In the genomic region with DNA sequence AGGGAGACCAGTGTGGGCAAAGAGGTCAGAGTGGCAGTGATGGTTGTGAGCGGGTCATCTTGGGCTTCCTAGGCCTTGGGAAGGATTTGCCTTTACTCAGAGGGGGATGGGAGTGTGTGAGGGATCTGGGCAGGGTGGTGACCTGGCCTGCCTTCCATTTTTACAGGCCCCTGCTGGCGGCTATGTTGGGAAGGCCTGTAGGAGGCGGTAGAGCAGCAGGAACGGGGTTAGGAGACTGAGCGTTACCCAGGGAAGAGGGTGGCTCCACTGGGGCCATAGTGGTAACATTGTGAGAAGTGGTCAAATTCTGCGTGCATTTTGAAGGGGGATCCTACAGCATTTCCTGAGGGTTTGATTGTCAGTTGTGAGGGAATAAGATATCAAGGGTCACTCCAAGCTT, we compare ENCODE assay signal across 17 cellular contexts.
A peak's percentile ranks its signal among the peaks of the same experiment; 100 is the strongest.
DNase-seq lines count a peak whose midpoint lies in the region; ATAC-seq and TF ChIP-seq lines count a peak whose summit lies in the region.
"Had no signal": no experiment of that assay in that cellular context is flagged by ENCODE, and none has a peak within 500 bp of the region (broad histone marks: within the 10 kb centered on the region; RNA-seq: fewer than 3 reads in every experiment).

No MANE protein-coding gene starts in this region.

- H3K36me3 Mint-ChIP-seq in GM23338 (ENCODE audit: low read depth) = no peaks in the 10 kb centered on the region; the same call in 2 of the 3 replicates
- H3K36me3 Mint-ChIP-seq: activated naive CD4-positive, alpha-beta T cell treated with anti-CD3 and anti-CD28 coated beads, Interleukin-2, amount 50 U/mL, for 72 hours had no signal

- TF ChIP-seq CTCF in AG09309 (IDR thresholded peaks at IDR 0.05; ENCODE audit: control insufficient read depth, insufficient read depth, low read depth, low read length, missing control alignments) = peak; percentile 19
- peak; percentile 72 to 94 for TF ChIP-seq CTCF in GM23338 (conservative IDR thresholded peaks at IDR 0.05; ENCODE audit: low read depth in 2 of 2)
- TF ChIP-seq CTCF in foreskin keratinocyte (conservative IDR thresholded peaks at IDR 0.05) = peak; percentile 23

- H3K27me3 Mint-ChIP-seq in GM23338 (ENCODE audit: insufficient read depth, low read depth, poor library complexity) = peaks cover 1% of the 10 kb centered on the region

- H3K27ac ChIP-seq in GM23338 (ENCODE audit: low read depth) (no peak overlapping the region), foreskin keratinocyte (no peak overlapping the region), caudate nucleus (ENCODE audit: low read depth, low read length) (no peak overlapping the region)
- H3K27ac ChIP-seq: right lobe of liver had no signal

- H3K9me3 Mint-ChIP-seq in GM23338 = no peaks in the 10 kb centered on the region
- H3K9me3 Mint-ChIP-seq: activated naive CD4-positive, alpha-beta T cell treated with anti-CD3 and anti-CD28 coated beads, Interleukin-2, amount 50 U/mL, for 72 hours; nephron; T-helper 1 cell treated with Interleukin-12 subunit alpha and Interleukin-12 subunit beta and Interleukin-4 antibody, amounts not matched to agents 30 μg/mL and 1 μg/mL, for 36 hours had no signal

- H3K27me3 ChIP-seq in GM23338 (ENCODE audit: insufficient read depth) = no peaks in the 10 kb centered on the region
- H3K27me3 ChIP-seq in foreskin keratinocyte = no peaks in the 10 kb centered on the region
- H3K27me3 ChIP-seq: MG63, right lobe of liver had no signal

- 0 out of 2 replicates have a peak overlapping the region, but pooled peaks have one; percentile 43 for H2AFZ ChIP-seq in GM23338

- intact Hi-C loops in head of caudate nucleus (cut with DNase I) = no loop called here

- peaks cover 12% of the 10 kb centered on the region for H3K4me1 Mint-ChIP-seq in GM23338

- no peaks in the 10 kb centered on the region for H3K79me2 ChIP-seq in GM23338 (replicated peaks; ENCODE audit: insufficient read depth)

- peak; percentile 95 for ATAC-seq in GM23338
- ATAC-seq in foreskin keratinocyte = no peak
- ATAC-seq in GM19023 (IDR thresholded peaks at IDR 0.05; ENCODE audit: unreplicated experiment) = no peak
- ATAC-seq: activated naive CD4-positive, alpha-beta T cell treated with anti-CD3 and anti-CD28 coated beads, Interleukin-2, amount 50 U/mL, for 72 hours had no signal

- no peaks in the 10 kb centered on the region for H3K36me3 ChIP-seq in GM23338 (ENCODE audit: insufficient read depth)
- H3K36me3 ChIP-seq: MG63 had no signal

- 0 out of 2 replicates have a peak overlapping the region, but pooled peaks have one; percentile 29 for H3K27ac Mint-ChIP-seq in GM23338
- H3K27ac Mint-ChIP-seq: activated naive CD4-positive, alpha-beta T cell treated with anti-CD3 and anti-CD28 coated beads, Interleukin-2, amount 50 U/mL, for 72 hours; T-helper 1 cell treated with Interleukin-12 subunit alpha and Interleukin-12 subunit beta and Interleukin-4 antibody, amounts not matched to agents 30 μg/mL and 1 μg/mL, for 36 hours had no signal

- no peak overlapping the region for H3K4me3 ChIP-seq in AG09309 (ENCODE audit: control insufficient read depth, low read depth, low read length)
- no peak overlapping the region for H3K4me3 ChIP-seq in GM23338
- H3K4me3 ChIP-seq: MG63, right lobe of liver had no signal

- H4K20me1 ChIP-seq in GM23338 (replicated peaks; ENCODE audit: insufficient read depth) = no peaks in the 10 kb centered on the region

- 0 out of 2 replicates have a peak, but pooled peaks cover 7% of the 10 kb centered on the region for H3K9me2 ChIP-seq in GM23338 (ENCODE audit: insufficient read depth)

- H3F3A ChIP-seq in GM23338 (replicated peaks; ENCODE audit: low read depth) = no peaks in the 10 kb centered on the region

- H3K4me2 ChIP-seq in GM23338 = no peak overlapping the region

- H3K4me3 Mint-ChIP-seq in GM23338 = no peak overlapping the region
- H3K4me3 Mint-ChIP-seq: nephron; T-helper 1 cell treated with Interleukin-12 subunit alpha and Interleukin-12 subunit beta and Interleukin-4 antibody, amounts not matched to agents 30 μg/mL and 1 μg/mL, for 36 hours had no signal

- H3K4me1 ChIP-seq in GM23338 (ENCODE audit: insufficient read depth) (0 out of 2 replicates have a peak, but pooled peaks cover 4% of the 10 kb centered on the region), foreskin keratinocyte (no peaks in the 10 kb centered on the region)
- H3K4me1 ChIP-seq: right lobe of liver had no signal

- DNase-seq in AG09309 (ENCODE audit: low read depth) = no peak
- peak; percentile 77 for DNase-seq in GM23338 (ENCODE audit: low spot score)
- DNase-seq in RPMI7951 (ENCODE audit: low read depth) = peak; percentile 11
- no peak for DNase-seq in foreskin keratinocyte
- DNase-seq in activated T-cell treated with anti-CD3 and anti-CD28 coated beads, Interleukin-2, amount 50 U/mL, for 1 hour = no peak
- no peak for DNase-seq in head of caudate nucleus
- no peak for DNase-seq in caudate nucleus (lab: John Stamatoyannopoulos, UW)
- DNase-seq: activated CD4-positive, alpha-beta T cell treated with anti-CD3 and anti-CD28 coated beads for 4 hours; activated T-cell treated with anti-CD3 and anti-CD28 coated beads for 4 hours; effector CD4-positive, alpha-beta T cell; MG63; right lobe of liver; stimulated activated CD4-positive, alpha-beta T cell treated with anti-CD3 and anti-CD28 coated beads, Interleukin-2, amount 100 ng/mL, for 24 hours had no signal

TF ChIP-seq in GM23338, 12 proteins besides CTCF, POLR2A, EP300 and RAD21:
- TF ChIP-seq EZH2 (IDR thresholded peaks at IDR 0.05; ENCODE audit: low read depth, unreplicated experiment) (no peak), ZNF331 (CRISPR knock-in tag; IDR thresholded peaks at IDR 0.05; ENCODE audit: low read depth) (no peak)

Comparison
In these comparisons a context has a peak if more than half of its experiments do, and no peak if none do; other contexts are left out.
1. DNase-seq: peak in GM23338 (single experiment) and RPMI7951 (single experiment); none in AG09309 (single experiment), foreskin keratinocyte (0 of 2), activated T-cell treated with anti-CD3 and anti-CD28 coated beads, Interleukin-2, amount 50 U/mL, for 1 hour (single experiment), head of caudate nucleus (0 of 42) and caudate nucleus (0 of 61).
2. CTCF ChIP-seq: peak in every context shown above with its lines; median percentile 83 in GM23338; 23 in foreskin keratinocyte; 19 in AG09309.